Comparison of ENCODE assay signal across 9 cellular contexts in the genomic region with DNA sequence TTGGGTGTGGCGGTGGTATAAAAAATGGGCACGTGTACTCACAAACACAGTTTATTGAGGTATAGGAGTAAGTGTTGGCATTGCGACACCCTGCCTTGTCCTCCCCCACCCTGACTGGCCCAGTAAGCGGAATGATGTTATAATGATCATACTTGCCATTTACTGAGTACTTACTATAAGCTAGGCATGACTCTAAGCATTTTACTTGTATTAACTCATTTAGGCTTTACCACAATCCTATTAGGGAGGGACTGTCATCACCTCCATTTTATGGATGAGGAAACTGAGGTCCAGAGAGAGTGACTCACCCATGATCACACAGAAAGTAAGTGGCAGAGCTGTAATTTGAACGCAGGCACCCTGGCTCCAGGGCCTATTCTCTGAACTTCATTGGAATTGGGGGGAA. TPM values are rescaled to one million over a fixed set of nuclear protein-coding genes. Genes with fewer than 3 reads are reported as not detected.
DNase-seq lines count a peak whose midpoint lies in the region; ATAC-seq and TF ChIP-seq lines count a peak whose summit lies in the region.
"Had no signal": no experiment of that assay in that cellular context is flagged by ENCODE, and none has a peak within 500 bp of the region (broad histone marks: within the 10 kb centered on the region; RNA-seq: fewer than 3 reads in every experiment).

No MANE protein-coding gene starts in this region.

- H3K4me1 ChIP-seq in muscle layer of duodenum (ENCODE audit: control insufficient read depth in 1 of 2, insufficient read depth in 2 of 2, low read length in 2 of 2), result peaks cover 28 to 30% of the 10 kb centered on the region in 2 donors

- H3K4me3 ChIP-seq in AG09309 (ENCODE audit: control insufficient read depth, low read depth, low read length), result peak overlapping the region; percentile 98
- peak overlapping the region; percentile 92 for H3K4me3 ChIP-seq in brain microvascular endothelial cell (ENCODE audit: low read depth, low read length)
- peak overlapping the region; percentile 78 to 85 for H3K4me3 ChIP-seq in muscle layer of duodenum (ENCODE audit: low read depth in 1 of 2, low read length in 2 of 2)

- H3K36me3 ChIP-seq in brain microvascular endothelial cell (replicated peaks) (no peaks in the 10 kb centered on the region), muscle layer of duodenum (ENCODE audit: control insufficient read depth in 1 of 2, insufficient read depth in 2 of 2, low read length in 2 of 2) (peaks cover 0 to 12% of the 10 kb centered on the region in 2 donors)

- H3K27ac Mint-ChIP-seq in glutamatergic neuron (ENCODE audit: unreplicated experiment), result no peak overlapping the region

- H3K4me3 Mint-ChIP-seq in glutamatergic neuron (ENCODE audit: unreplicated experiment), result no peak overlapping the region

- in situ Hi-C loops in brain microvascular endothelial cell (cut with HindIII; ENCODE audit: low pct_ligation_motif_present, low sequenced_read_pairs), result no loop called here

- ATAC-seq in HG03469 (IDR thresholded peaks at IDR 0.05; ENCODE audit: unreplicated experiment) (no peak), GM19023 (IDR thresholded peaks at IDR 0.05; ENCODE audit: unreplicated experiment) (no peak)

- no peak for TF ChIP-seq CTCF in AG09309 (IDR thresholded peaks at IDR 0.05; ENCODE audit: control insufficient read depth, insufficient read depth, low read depth, low read length, missing control alignments)
- no peak for TF ChIP-seq CTCF in brain microvascular endothelial cell (IDR thresholded peaks at IDR 0.05; ENCODE audit: low read depth, low read length, missing control alignments)
- no peak for TF ChIP-seq CTCF in glutamatergic neuron (IDR thresholded peaks at IDR 0.05; ENCODE audit: partially characterized antibody, unreplicated experiment)

- H3K36me3 Mint-ChIP-seq in glutamatergic neuron (ENCODE audit: unreplicated experiment), result peaks cover 1% of the 10 kb centered on the region

- no peak for TF ChIP-seq EP300 in Ishikawa (IDR thresholded peaks at IDR 0.05; ENCODE audit: borderline replicate concordance)

- H3K4me1 Mint-ChIP-seq in glutamatergic neuron (ENCODE audit: low read depth, unreplicated experiment), result peaks cover 3% of the 10 kb centered on the region

- peaks cover 3% of the 10 kb centered on the region for H3K27me3 Mint-ChIP-seq in glutamatergic neuron (ENCODE audit: unreplicated experiment)

- DNase-seq in AG09309 (ENCODE audit: low read depth) (peak; percentile 79), brain microvascular endothelial cell (peak; percentile 11), glutamatergic neuron (no peak)
- DNase-seq in stimulated activated CD4-positive, alpha-beta T cell treated with anti-CD3 and anti-CD28 coated beads, Interleukin-2, amount 100 ng/mL, for 48 hours, result no peak
- DNase-seq: activated CD4-positive, CD25-positive, alpha-beta regulatory T cell had no signal

- no peak for TF ChIP-seq RAD21 in Ishikawa (IDR thresholded peaks at IDR 0.05; ENCODE audit: low read depth)

- no peaks in the 10 kb centered on the region for H3K9me3 ChIP-seq in muscle layer of duodenum (ENCODE audit: control insufficient read depth in 1 of 2, low read length in 2 of 2)

- H3K27me3 ChIP-seq in brain microvascular endothelial cell (replicated peaks) (no peaks in the 10 kb centered on the region), muscle layer of duodenum (ENCODE audit: low read depth, low read length) (no peaks in the 10 kb centered on the region)

- H3K9me3 Mint-ChIP-seq in glutamatergic neuron (ENCODE audit: unreplicated experiment), result peaks cover 2% of the 10 kb centered on the region

- H3K27ac ChIP-seq in brain microvascular endothelial cell (peak overlapping the region; percentile 67), muscle layer of duodenum (ENCODE audit: low read length) (peak overlapping the region; percentile 94)

TF ChIP-seq in Ishikawa, 13 proteins besides CTCF, POLR2A, EP300 and RAD21:
- TF ChIP-seq REST (IDR thresholded peaks at IDR 0.05; ENCODE audit: low read depth) (no peak), CEBPB (IDR thresholded peaks at IDR 0.05) (0 out of 2 replicates have a peak, but pooled peaks have one; percentile 29), ZBTB7A (IDR thresholded peaks at IDR 0.05; ENCODE audit: low read depth) (no peak), TEAD4 (IDR thresholded peaks at IDR 0.05) (no peak), USF1 (IDR thresholded peaks at IDR 0.05) (no peak)

RNA-seq across cellular contexts. Expression of gene SMIM3, which starts 2.3 kb away (rescaled TPM):
- total RNA-seq in glutamatergic neuron (ENCODE audit: unreplicated experiment), result 0.51 TPM

RNA-seq across cellular contexts. Expression of gene DCTN4, which starts 22.0 kb away (rescaled TPM):
- total RNA-seq in glutamatergic neuron (ENCODE audit: unreplicated experiment), result 92.1 TPM

Comparison
In these comparisons a context has a peak if more than half of its experiments do, and no peak if none do; other contexts are left out.
1. DNase-seq: peak in AG09309 (single experiment) and brain microvascular endothelial cell (single experiment); none in glutamatergic neuron (single experiment) and stimulated activated CD4-positive, alpha-beta T cell treated with anti-CD3 and anti-CD28 coated beads, Interleukin-2, amount 100 ng/mL, for 48 hours (0 of 2).
2. Peak in every context shown above with its lines, with median percentiles within 50 percentile points of each other: H3K4me3 ChIP-seq.